22 cellular contexts compared by ENCODE assay signal in the genomic region with DNA sequence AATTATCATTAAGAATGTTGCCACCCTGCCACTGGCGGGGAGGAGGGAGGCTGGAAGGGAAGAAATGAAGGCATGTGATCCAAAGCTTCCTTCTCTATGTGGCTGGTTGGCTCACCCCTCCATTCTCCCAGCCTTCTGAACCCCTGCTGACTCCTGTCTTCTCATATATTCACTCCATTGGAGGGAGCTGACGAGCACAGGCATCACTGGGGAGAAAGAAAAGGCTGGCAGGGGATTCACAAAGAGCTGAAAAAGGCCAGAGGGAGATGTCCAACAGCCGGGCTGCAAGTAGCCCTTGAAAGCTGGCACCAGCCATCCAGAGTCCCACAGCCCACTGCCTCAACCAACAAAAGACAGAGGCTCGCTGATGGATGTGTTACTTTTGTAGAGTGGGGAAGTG.
DNase-seq lines count a peak whose midpoint lies in the region; ATAC-seq and TF ChIP-seq lines count a peak whose summit lies in the region.
"Had no signal": no experiment of that assay in that cellular context is flagged by ENCODE, and none has a peak within 500 bp of the region (broad histone marks: within the 10 kb centered on the region; RNA-seq: fewer than 3 reads in every experiment).

No MANE protein-coding gene starts in this region.

- no peaks in the 10 kb centered on the region for H3K9me2 ChIP-seq in SK-N-SH

- H3K4me1 Mint-ChIP-seq in glutamatergic neuron (ENCODE audit: low read depth, unreplicated experiment): peaks cover 13% of the 10 kb centered on the region
- H3K4me1 Mint-ChIP-seq: CD8-positive, alpha-beta memory T cell had no signal

- DNase-seq in SK-N-SH (no peak), NCI-H69 (lab: John Stamatoyannopoulos, UW) (peak; percentile 20), glutamatergic neuron (no peak), pons (ENCODE audit: low spot score) (peak; percentile 5), ascending aorta (ENCODE audit: low spot score in 2 of 2) (no peak), kidney tubule cell (ENCODE audit: low spot score) (no peak)
- DNase-seq: AML-193; CD8-positive, alpha-beta memory T cell; DMS79; HFFc6; Kasumi-1; MM.1S; NCI-H1105; NCI-H1694; NCI-H2081; NCI-H2171 treated with DMSO at 0.1 percent for 48 hours; NK-92 treated with Interleukin-12 subunit alpha and Interleukin-12 subunit beta, amount 100 ng/mL, for 24 hours; SHP77 treated with DMSO at 0.1 percent for 48 hours had no signal

- H4K20me1 ChIP-seq in SK-N-SH (ENCODE audit: insufficient read depth): no peaks in the 10 kb centered on the region

- peaks cover 3% of the 10 kb centered on the region for H3K9me3 Mint-ChIP-seq in glutamatergic neuron (ENCODE audit: unreplicated experiment)
- H3K9me3 Mint-ChIP-seq: HFFc6 had no signal

- H3K36me3 Mint-ChIP-seq in glutamatergic neuron (ENCODE audit: unreplicated experiment): no peaks in the 10 kb centered on the region
- H3K36me3 Mint-ChIP-seq: CD8-positive, alpha-beta memory T cell had no signal

- H3K4me2 ChIP-seq in SK-N-SH: no peak overlapping the region

- TF ChIP-seq CTCF in SK-N-SH (IDR thresholded peaks at IDR 0.05) (no peak), glutamatergic neuron (IDR thresholded peaks at IDR 0.05; ENCODE audit: partially characterized antibody, unreplicated experiment) (no peak), ascending aorta (IDR thresholded peaks at IDR 0.05) (no peak)

- POLR2A ChIA-PET in SK-N-SH (lab: Yijun Ruan, JAX): interaction anchor here (0.6 kb wide), 1 partner anchor 12 kb away, joined by 3 read pairs; no protein-coding TSS in a partner anchor

- no peaks in the 10 kb centered on the region for H3K79me2 ChIP-seq in SK-N-SH (ENCODE audit: insufficient read depth)

- peaks cover 7% of the 10 kb centered on the region for H3K27me3 ChIP-seq in SK-N-SH (ENCODE audit: insufficient read depth)
- no peaks in the 10 kb centered on the region for H3K27me3 ChIP-seq in ascending aorta

- H3K27ac ChIP-seq in SK-N-SH (ENCODE audit: low read depth in 2 of 2, low read length in 1 of 2) (no peak overlapping the region; a peak in 1 of 4 replicates), ascending aorta (no peak overlapping the region)
- H3K27ac ChIP-seq: C4-2B, RWPE1 had no signal

- peak overlapping the region; percentile 5 for H3K4me3 Mint-ChIP-seq in glutamatergic neuron (ENCODE audit: unreplicated experiment)
- H3K4me3 Mint-ChIP-seq: CD8-positive, alpha-beta memory T cell; HFFc6 had no signal

- H3F3A ChIP-seq in SK-N-SH (replicated peaks; ENCODE audit: insufficient read depth): no peaks in the 10 kb centered on the region

- H3K9me3 ChIP-seq in SK-N-SH (no peaks in the 10 kb centered on the region), ascending aorta (peaks cover 5 to 8% of the 10 kb centered on the region in 2 donors)

- H3K9ac ChIP-seq in SK-N-SH: no peak overlapping the region

- intact Hi-C loops in ascending aorta (cut with DNase I): loop anchor here (10.0 kb wide), 1 partner anchor 663 kb away; no protein-coding TSS in a partner anchor

- H3K4me3 ChIP-seq in SK-N-SH (ENCODE audit: low read depth in 2 of 2, low read length in 1 of 2) (no peak overlapping the region), ascending aorta (no peak overlapping the region)

- CTCF ChIA-PET in SK-N-SH (lab: Yijun Ruan, JAX): no interaction called here

- H2AFZ ChIP-seq in SK-N-SH (ENCODE audit: low read depth): no peak overlapping the region

- TF ChIP-seq RAD21 in SK-N-SH (IDR thresholded peaks at IDR 0.05; ENCODE audit: low read length): 0 out of 2 replicates have a peak, but pooled peaks have one; percentile 9

- H3K27me3 Mint-ChIP-seq in glutamatergic neuron (ENCODE audit: unreplicated experiment): peaks cover 3% of the 10 kb centered on the region

- no peaks in the 10 kb centered on the region for H3K36me3 ChIP-seq in SK-N-SH (replicated peaks in 1 of 2; ENCODE audit: control insufficient read depth in 1 of 2, insufficient read depth in 2 of 2, low read length in 1 of 2)
- no peaks in the 10 kb centered on the region for H3K36me3 ChIP-seq in ascending aorta

- ATAC-seq in SK-N-SH treated with all-trans-retinoic acid at 6 μM for 48 hours (no peak), GM18511 (IDR thresholded peaks at IDR 0.05; ENCODE audit: unreplicated experiment) (no peak)

- TF ChIP-seq EP300 in SK-N-SH (IDR thresholded peaks at IDR 0.05; ENCODE audit: borderline replicate concordance in 1 of 2, low read depth in 1 of 2, low read length in 1 of 2): no peak

- H3K27ac Mint-ChIP-seq in glutamatergic neuron (ENCODE audit: unreplicated experiment): peak overlapping the region; percentile 38
- H3K27ac Mint-ChIP-seq: CD8-positive, alpha-beta memory T cell; HFFc6 had no signal

- WGBS in SK-N-SH (ENCODE audit: low lambda C conversion rate): 27% methylated on average over 4 of the region's 4 CpGs

- H3K4me1 ChIP-seq in SK-N-SH (ENCODE audit: control insufficient read depth in 1 of 2, insufficient read depth in 2 of 2, low read depth in 1 of 2, low read length in 1 of 2) (peaks cover 0 to 13% of the 10 kb centered on the region in 2 experiments; a peak in 1 of 4 replicates), ascending aorta (no peaks in the 10 kb centered on the region)

TF ChIP-seq in SK-N-SH, 30 proteins besides CTCF, POLR2A, EP300 and RAD21 (continues in another document):
- TF ChIP-seq IRF3 (IDR thresholded peaks at IDR 0.05; ENCODE audit: low read depth, low read length) (no peak), FOXM1 (IDR thresholded peaks at IDR 0.05; ENCODE audit: low read depth) (no peak), SMC3 (IDR thresholded peaks at IDR 0.05; ENCODE audit: low read depth, low read length) (no peak), JUND (IDR thresholded peaks at IDR 0.05) (no peak), NFIC (IDR thresholded peaks at IDR 0.05; ENCODE audit: borderline replicate concordance) (no peak), MAX (IDR thresholded peaks at IDR 0.05; ENCODE audit: low read depth) (no peak), TCF12 (IDR thresholded peaks at IDR 0.05) (no peak)
- TF ChIP-seq, protein P1, sequence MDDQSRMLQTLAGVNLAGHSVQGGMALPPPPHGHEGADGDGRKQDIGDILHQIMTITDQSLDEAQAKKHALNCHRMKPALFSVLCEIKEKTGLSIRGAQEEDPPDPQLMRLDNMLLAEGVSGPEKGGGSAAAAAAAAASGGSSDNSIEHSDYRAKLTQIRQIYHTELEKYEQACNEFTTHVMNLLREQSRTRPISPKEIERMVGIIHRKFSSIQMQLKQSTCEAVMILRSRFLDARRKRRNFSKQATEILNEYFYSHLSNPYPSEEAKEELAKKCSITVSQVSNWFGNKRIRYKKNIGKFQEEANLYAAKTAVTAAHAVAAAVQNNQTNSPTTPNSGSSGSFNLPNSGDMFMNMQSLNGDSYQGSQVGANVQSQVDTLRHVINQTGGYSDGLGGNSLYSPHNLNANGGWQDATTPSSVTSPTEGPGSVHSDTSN (IDR thresholded peaks at IDR 0.05): no peak

TF ChIP-seq in SK-N-SH treated with all-trans-retinoic acid at 6 μM for 48 hours, 23 proteins besides CTCF, POLR2A, EP300 and RAD21:
- TF ChIP-seq CSDC2 (CRISPR knock-in tag; IDR thresholded peaks at IDR 0.05) (no peak), ZNF8 (CRISPR knock-in tag; IDR thresholded peaks at IDR 0.05) (no peak), RARB (CRISPR knock-in tag; IDR thresholded peaks at IDR 0.05) (no peak), ZNF565 (CRISPR knock-in tag; conservative IDR thresholded peaks at IDR 0.05; ENCODE audit: low read depth) (no peak), ZNF70 (CRISPR knock-in tag; IDR thresholded peaks at IDR 0.05) (no peak), BACH2 (CRISPR knock-in tag; IDR thresholded peaks at IDR 0.05; ENCODE audit: borderline replicate concordance) (no peak), GLIS3 (CRISPR knock-in tag; IDR thresholded peaks at IDR 0.05) (no peak), TOX (CRISPR knock-in tag; IDR thresholded peaks at IDR 0.05; ENCODE audit: borderline replicate concordance) (no peak)

Comparison
In these comparisons a context has a peak if more than half of its experiments do, and no peak if none do; other contexts are left out.
1. DNase-seq: peak in NCI-H69 (single experiment) and pons (single experiment); none in SK-N-SH (single experiment), glutamatergic neuron (single experiment), ascending aorta (0 of 2) and kidney tubule cell (single experiment).